In genomic region chr20:36862857-36863668, GRCh38 we compare ENCODE assay signal across 1 cellular context.
A peak's percentile ranks its signal among the peaks of the same experiment; 100 is the strongest.
TF ChIP-seq lines count a peak whose summit lies in the region.

No MANE protein-coding gene starts in this region.

TF ChIP-seq in GM12878, 131 proteins besides CTCF, POLR2A, EP300 and RAD21 (continued from another document):
- TF ChIP-seq ZBTB33 (IDR thresholded peaks at IDR 0.05): no peak
- TF ChIP-seq SUPT20H (IDR thresholded peaks at IDR 0.05; ENCODE audit: borderline replicate concordance, control insufficient read depth, low read depth, low read length): no peak
- no peak for TF ChIP-seq SIN3A (IDR thresholded peaks at IDR 0.05; ENCODE audit: low read depth, low read length)
- no peak for TF ChIP-seq CHD2 (IDR thresholded peaks at IDR 0.05; ENCODE audit: borderline replicate concordance, low read depth, low read length)
- TF ChIP-seq IRF3 (IDR thresholded peaks at IDR 0.05): no peak
- no peak for TF ChIP-seq ESRRA (IDR thresholded peaks at IDR 0.05; ENCODE audit: low read length)
- TF ChIP-seq SMARCA5 (IDR thresholded peaks at IDR 0.05): peak; percentile 41; the same call in 1 of the 2 replicates
- no peak for TF ChIP-seq ZBTB4 (CRISPR knock-in tag; IDR thresholded peaks at IDR 0.05)
- TF ChIP-seq CREB1 (IDR thresholded peaks at IDR 0.05; ENCODE audit: low read depth): no peak
- TF ChIP-seq ZBTB11 (CRISPR knock-in tag; IDR thresholded peaks at IDR 0.05): no peak
- TF ChIP-seq RUNX3 (IDR thresholded peaks at IDR 0.05; ENCODE audit: low read length): no peak
- no peak for TF ChIP-seq E4F1 (IDR thresholded peaks at IDR 0.05; ENCODE audit: borderline replicate concordance, partially characterized antibody)
- no peak for TF ChIP-seq E2F8 (IDR thresholded peaks at IDR 0.05; ENCODE audit: low read depth, partially characterized antibody)
- TF ChIP-seq HCFC1 (IDR thresholded peaks at IDR 0.05; ENCODE audit: low read length): no peak
- no peak for TF ChIP-seq PML (IDR thresholded peaks at IDR 0.05; ENCODE audit: low read length)
- TF ChIP-seq BMI1 (IDR thresholded peaks at IDR 0.05; ENCODE audit: borderline replicate concordance): no peak
- no peak for TF ChIP-seq POLR2AphosphoS5 (IDR thresholded peaks at IDR 0.05; ENCODE audit: low read length)
- TF ChIP-seq ZNF274 (IDR thresholded peaks at IDR 0.05; ENCODE audit: insufficient read depth, insufficient read length): no peak
- no peak for TF ChIP-seq RELB (IDR thresholded peaks at IDR 0.05; ENCODE audit: low read depth)
- no peak for TF ChIP-seq TCF3 (IDR thresholded peaks at IDR 0.05; ENCODE audit: borderline replicate concordance, insufficient read depth, low read depth, low read length)
- TF ChIP-seq SP1 (IDR thresholded peaks at IDR 0.05; ENCODE audit: low read depth, low read length): no peak
- no peak for TF ChIP-seq CEBPB (IDR thresholded peaks at IDR 0.05; ENCODE audit: borderline replicate concordance in 1 of 2, low read depth in 2 of 2, low read length in 2 of 2)
- TF ChIP-seq MTA3 (IDR thresholded peaks at IDR 0.05; ENCODE audit: borderline replicate concordance, low read length): no peak
- no peak for TF ChIP-seq PAX5 (IDR thresholded peaks at IDR 0.05; ENCODE audit: borderline replicate concordance, low read depth, low read length)
- TF ChIP-seq SUZ12 (IDR thresholded peaks at IDR 0.05; ENCODE audit: unreplicated experiment): no peak
- no peak for TF ChIP-seq RCOR1 (conservative IDR thresholded peaks at IDR 0.05; ENCODE audit: low read depth, low read length)
- TF ChIP-seq E2F4 (IDR thresholded peaks at IDR 0.05; ENCODE audit: low read depth, low read length): no peak
- no peak for TF ChIP-seq ZBTB40 (IDR thresholded peaks at IDR 0.05; ENCODE audit: borderline replicate concordance)
- no peak for TF ChIP-seq NFYA (IDR thresholded peaks at IDR 0.05; ENCODE audit: borderline replicate concordance, low read depth, low read length)
- TF ChIP-seq CBFB (IDR thresholded peaks at IDR 0.05; ENCODE audit: low read depth): no peak
- no peak for TF ChIP-seq BRCA1 (IDR thresholded peaks at IDR 0.05; ENCODE audit: low read depth, low read length)
